In genomic region chr3:15350141-15350540, GRCh38 we compare ENCODE assay signal across 24 cellular contexts.
"Had no signal": no experiment of that assay in that cellular context is flagged by ENCODE, and none has a peak within 500 bp of the region (broad histone marks: within the 10 kb centered on the region; RNA-seq: fewer than 3 reads in every experiment).

No MANE protein-coding gene starts in this region.

- H3K27me3 Mint-ChIP-seq: natural killer cell treated with Interleukin-12 subunit alpha and Interleukin-12 subunit beta and Interleukin-15 and Interleukin-18, amount 100 ng/mL, for 72 hours; progenitor cell of endocrine pancreas had no signal

- H3K4me1 ChIP-seq: colonic mucosa, parathyroid adenoma, stomach, tibial artery had no signal

- H3K27ac Mint-ChIP-seq: endodermal cell, progenitor cell of endocrine pancreas had no signal

- H3K9me3 ChIP-seq: colonic mucosa, gastrocnemius medialis, neutrophil, right lobe of liver had no signal

- H3K4me3 Mint-ChIP-seq: dendritic cell treated with granulocyte-macrophage colony-stimulating factor and Interleukin-4, amounts not matched to agents 40 ng/mL and 50 ng/mL, for 4 days; endodermal cell; natural killer cell treated with Interleukin-12 subunit alpha and Interleukin-12 subunit beta and Interleukin-15 and Interleukin-18, amount 100 ng/mL, for 72 hours; neural crest cell had no signal

- H3K27me3 ChIP-seq: colonic mucosa, esophagus squamous epithelium, gastrocnemius medialis, neutrophil, right lobe of liver, stomach, tibial artery, upper lobe of left lung had no signal

- H3K27ac ChIP-seq: colonic mucosa, esophagus squamous epithelium, gastrocnemius medialis, lower lobe of right lung, neutrophil, parathyroid adenoma, right lobe of liver, stomach, tibial artery, upper lobe of left lung had no signal

- H3K4me3 ChIP-seq: colonic mucosa, esophagus squamous epithelium, gastrocnemius medialis, lower lobe of right lung, right lobe of liver, stomach, tibial artery, upper lobe of left lung had no signal

- H3K36me3 ChIP-seq: colonic mucosa, esophagus squamous epithelium, gastrocnemius medialis, lower lobe of right lung, neutrophil, right lobe of liver, stomach, tibial artery, upper lobe of left lung had no signal

- H3K9me3 Mint-ChIP-seq: dendritic cell treated with granulocyte-macrophage colony-stimulating factor and Interleukin-4, amounts not matched to agents 40 ng/mL and 50 ng/mL, for 4 days; natural killer cell treated with Interleukin-12 subunit alpha and Interleukin-12 subunit beta and Interleukin-15 and Interleukin-18, amount 100 ng/mL, for 72 hours had no signal

- H3K36me3 Mint-ChIP-seq: natural killer cell treated with Interleukin-12 subunit alpha and Interleukin-12 subunit beta and Interleukin-15 and Interleukin-18, amount 100 ng/mL, for 72 hours had no signal

- FAIRE-seq: keratinocyte, small intestine, urothelium cell line had no signal

- H3K9ac ChIP-seq: parathyroid adenoma had no signal

- DNase-seq: colonic mucosa; effector CD8-positive, alpha-beta T cell; endodermal cell; esophagus squamous epithelium; gastrocnemius medialis; head of caudate nucleus; left ventricle myocardium superior; lower lobe of right lung; right lobe of liver; small intestine; stimulated activated CD4-positive, alpha-beta T cell treated with anti-CD3 and anti-CD28 coated beads, Interleukin-15, amount 100 ng/mL, for 24 hours; stimulated activated CD4-positive, alpha-beta T cell treated with anti-CD3 and anti-CD28 coated beads, Interleukin-2, amount 100 ng/mL, for 48 hours; stimulated activated naive CD4-positive, alpha-beta T cell; stomach; tibial artery; upper lobe of left lung had no signal

- H3K79me2 ChIP-seq: parathyroid adenoma had no signal

- ATAC-seq: gastrocnemius medialis; lower lobe of right lung; natural killer cell treated with Interleukin-12 subunit alpha and Interleukin-12 subunit beta and Interleukin-15 and Interleukin-18, amount 100 ng/mL, for 72 hours had no signal

- H2AFZ ChIP-seq: parathyroid adenoma had no signal

- H3K4me1 Mint-ChIP-seq: endodermal cell, neural crest cell had no signal
